Comparison of ENCODE assay signal across 8 cellular contexts in genomic region chr21:23968722-23969647, GRCh38.
DNase-seq lines count a peak whose midpoint lies in the region; ATAC-seq and TF ChIP-seq lines count a peak whose summit lies in the region.

No MANE protein-coding gene starts in this region.

- H3K27me3 Mint-ChIP-seq in effector memory CD8-positive, alpha-beta T cell: no peaks in the 10 kb centered on the region

- peak; percentile 14 for DNase-seq in GM19238 (ENCODE audit: insufficient read length, low spot score)
- peak; percentile 12 for DNase-seq in NCI-H226
- peak; percentile 43 to 61 for DNase-seq in activated CD4-positive, alpha-beta T cell treated with anti-CD3 and anti-CD28 coated beads for 24 hours (ENCODE audit: low read depth in 2 of 2)
- DNase-seq in effector memory CD8-positive, alpha-beta T cell: peak; percentile 60 to 78 (median 63)
- peak; percentile 46 for DNase-seq in stimulated activated CD4-positive, alpha-beta T cell treated with anti-CD3 and anti-CD28 coated beads, Interleukin-12 subunit alpha, Interleukin-12 subunit beta, amount 100 ng/mL, for 4 hours
- DNase-seq in psoas muscle: no peak

- H3K4me1 ChIP-seq in BLaER1: peaks cover 46% of the 10 kb centered on the region
- H3K4me1 ChIP-seq in psoas muscle: no peaks in the 10 kb centered on the region

- peak overlapping the region; percentile 17 to 29 for H3K4me3 Mint-ChIP-seq in effector memory CD8-positive, alpha-beta T cell

- peaks cover 8 to 10% of the 10 kb centered on the region in 2 donors for H3K4me1 Mint-ChIP-seq in effector memory CD8-positive, alpha-beta T cell (ENCODE audit: low read depth in 2 of 2)

- peaks cover 25% of the 10 kb centered on the region for H3K36me3 ChIP-seq in BLaER1
- H3K36me3 ChIP-seq in psoas muscle (ENCODE audit: insufficient read depth in 1 of 2, low read depth in 1 of 2): no peaks in the 10 kb centered on the region

- peak overlapping the region; percentile 77 for H3K4me2 ChIP-seq in BLaER1

- H3K27ac Mint-ChIP-seq in effector memory CD8-positive, alpha-beta T cell: peak overlapping the region; percentile 5 to 26

- 46 to 52% (median 49%) methylated on average over 16 of the region's 16 CpGs for WGBS in psoas muscle, 3 donors

- H3K27me3 ChIP-seq in BLaER1: no peaks in the 10 kb centered on the region
- no peaks in the 10 kb centered on the region for H3K27me3 ChIP-seq in psoas muscle (ENCODE audit: insufficient read depth in 3 of 3, low read length in 2 of 3)

- TF ChIP-seq CTCF in psoas muscle (IDR thresholded peaks at IDR 0.05): no peak

- H3K36me3 Mint-ChIP-seq in effector memory CD8-positive, alpha-beta T cell (ENCODE audit: insufficient read depth): no peaks in the 10 kb centered on the region

- H3K4me3 ChIP-seq in BLaER1 (peak overlapping the region; percentile 58), psoas muscle (no peak overlapping the region)

- H3K27ac ChIP-seq in BLaER1: peak overlapping the region; percentile 62
- no peak overlapping the region for H3K27ac ChIP-seq in psoas muscle

- peak overlapping the region; percentile 36 for H3K9ac ChIP-seq in BLaER1

- peak; percentile 91 for ATAC-seq in HG03196 (IDR thresholded peaks at IDR 0.05; ENCODE audit: unreplicated experiment)
- ATAC-seq in effector memory CD8-positive, alpha-beta T cell (replicated peaks): peak; percentile 89
- ATAC-seq in psoas muscle: no peak

- intact Hi-C loops in psoas muscle (cut with DNase I): no loop called here

- H3K9me3 ChIP-seq in BLaER1 (peaks cover 40% of the 10 kb centered on the region), psoas muscle (no peaks in the 10 kb centered on the region)

- no peaks in the 10 kb centered on the region for H3K9me3 Mint-ChIP-seq in effector memory CD8-positive, alpha-beta T cell

- H4K20me1 ChIP-seq in BLaER1: no peaks in the 10 kb centered on the region

Comparison
In these comparisons a context has a peak if more than half of its experiments do, and no peak if none do; other contexts are left out.
1. DNase-seq: peak in GM19238 (single experiment), NCI-H226 (single experiment), activated CD4-positive, alpha-beta T cell treated with anti-CD3 and anti-CD28 coated beads for 24 hours (2 of 2), effector memory CD8-positive, alpha-beta T cell (3 of 3) and stimulated activated CD4-positive, alpha-beta T cell treated with anti-CD3 and anti-CD28 coated beads, Interleukin-12 subunit alpha, Interleukin-12 subunit beta, amount 100 ng/mL, for 4 hours (single experiment); none in psoas muscle (0 of 2).
2. ATAC-seq: peak in HG03196 (single experiment) and effector memory CD8-positive, alpha-beta T cell (single experiment); none in psoas muscle (0 of 4).